30 cellular contexts compared by ENCODE assay signal in the genomic region with DNA sequence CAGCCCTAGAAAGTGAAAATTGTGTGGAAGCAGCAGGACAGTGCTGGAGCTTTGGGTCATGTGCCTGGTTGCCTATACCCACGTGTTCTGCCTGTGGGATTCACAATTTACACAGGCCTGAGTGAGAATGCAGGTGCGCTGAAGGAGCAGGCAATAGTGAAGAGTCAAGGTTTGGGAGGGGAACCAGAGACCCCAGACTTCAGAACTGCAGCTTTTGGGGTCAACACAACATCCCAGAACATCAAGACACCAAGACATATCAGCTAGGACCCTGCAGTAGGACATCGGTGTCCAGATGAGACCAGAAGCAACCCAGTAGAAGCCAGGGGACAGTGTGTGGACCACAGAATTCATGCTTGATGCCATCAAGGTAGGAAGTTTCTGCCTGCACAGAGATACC.
"Had no signal": no experiment of that assay in that cellular context is flagged by ENCODE, and none has a peak within 500 bp of the region (broad histone marks: within the 10 kb centered on the region; RNA-seq: fewer than 3 reads in every experiment).

No MANE protein-coding gene starts in this region.

- H2AFZ ChIP-seq: neural progenitor cell, parathyroid adenoma had no signal

- H3K27me3 ChIP-seq: neural progenitor cell, neutrophil, ovary, spleen, suprapubic skin, testis, tibial artery, transverse colon, upper lobe of right lung, uterus had no signal

- H3K4me1 ChIP-seq: parathyroid adenoma, psoas muscle, spleen, suprapubic skin, testis, tibial artery, transverse colon, upper lobe of right lung, uterus had no signal

- ATAC-seq: naive thymus-derived CD4-positive, alpha-beta T cell; natural killer cell; psoas muscle; right cardiac atrium; sciatic nerve; stimulated activated memory B cell treated with anti-CD40 and anti-IgM and Interleukin-4, amounts not matched to agents 10 μg/mL and 1 μg/mL and 100 μg/mL, for 72 hours; stimulated activated naive CD8-positive, alpha-beta T cell treated with anti-CD3 and anti-CD28 coated beads, Interleukin-15, amount 100 ng/mL, for 72 hours; stimulated activated naive CD8-positive, alpha-beta T cell treated with anti-CD3 and anti-CD28 coated beads, Interleukin-15, Interleukin-2, amounts not matched to agents 100 U/mL and 50 U/mL, for 24 hours; upper lobe of right lung had no signal

- H3K9ac ChIP-seq: neural progenitor cell, parathyroid adenoma had no signal

- H3K9me3 ChIP-seq: neutrophil, ovary, psoas muscle, spleen, suprapubic skin, testis, tibial artery, transverse colon, upper lobe of right lung, uterus had no signal

- DNase-seq: naive thymus-derived CD4-positive, alpha-beta T cell; natural killer cell; nucleus accumbens; ovary; posterior cingulate gyrus; psoas muscle; right cardiac atrium; spleen; stimulated activated CD4-positive, alpha-beta T cell treated with anti-CD3 and anti-CD28 coated beads, Interleukin-12 subunit alpha, Interleukin-12 subunit beta, amount 100 ng/mL, for 4 hours; stimulated activated CD4-positive, alpha-beta T cell treated with anti-CD3 and anti-CD28 coated beads, Interleukin-1b, Interleukin-23, amount 100 ng/mL, for 48 hours; stimulated activated CD4-positive, alpha-beta T cell treated with anti-CD3 and anti-CD28 coated beads, Interleukin-4, amount 100 ng/mL, for 1 hour; stimulated activated CD4-positive, alpha-beta T cell treated with anti-CD3 and anti-CD28 coated beads, Interleukin-4, amount 100 ng/mL, for 4 hours; stimulated activated CD8-positive, alpha-beta memory T cell treated with anti-CD3 and anti-CD28 coated beads, Interleukin-4, amount 100 ng/mL, for 48 hours; stimulated activated naive CD4-positive, alpha-beta T cell; stimulated activated naive CD8-positive, alpha-beta T cell treated with anti-CD3 and anti-CD28 coated beads, Interleukin-15, amount 100 ng/mL, for 72 hours; stimulated activated naive CD8-positive, alpha-beta T cell treated with anti-CD3 and anti-CD28 coated beads, Interleukin-15, Interleukin-2, amounts not matched to agents 100 U/mL and 50 U/mL, for 24 hours; substantia nigra; testis; tibial artery; transverse colon; upper lobe of right lung; uterus had no signal

- H3K27ac ChIP-seq: neural progenitor cell, neutrophil, ovary, parathyroid adenoma, psoas muscle, skin epidermis, spleen, suprapubic skin, testis, tibial artery, transverse colon, upper lobe of right lung, uterus had no signal

- H3K79me2 ChIP-seq: parathyroid adenoma had no signal

- H3K4me2 ChIP-seq: neural progenitor cell, smooth muscle cell had no signal

- H3K4me3 ChIP-seq: neural progenitor cell, ovary, psoas muscle, skin epidermis, smooth muscle cell, spleen, suprapubic skin, testis, tibial artery, transverse colon, upper lobe of right lung, uterus had no signal

- H3K36me3 ChIP-seq: neural progenitor cell, neutrophil, ovary, spleen, suprapubic skin, tibial artery, transverse colon, upper lobe of right lung, uterus had no signal
